In genomic region chr6:36127462-36128016, GRCh38 we compare ENCODE assay signal across 1 cellular context.
TF ChIP-seq lines count a peak whose summit lies in the region.

No MANE protein-coding gene starts in this region.

TF ChIP-seq in SK-N-SH, 30 proteins besides CTCF, POLR2A, EP300 and RAD21 (continued from another document):
- TF ChIP-seq PBX3 (IDR thresholded peaks at IDR 0.05), result peak; percentile 7; the same call in 1 of the 2 replicates
- no peak for TF ChIP-seq MXI1 (IDR thresholded peaks at IDR 0.05; ENCODE audit: low read depth, low read length)
- no peak for TF ChIP-seq GATA2 (CRISPR knock-in tag; IDR thresholded peaks at IDR 0.05)
- TF ChIP-seq IRF3 (IDR thresholded peaks at IDR 0.05; ENCODE audit: low read depth, low read length), result no peak
- 0 out of 2 replicates have a peak, but pooled peaks have one; percentile 47 for TF ChIP-seq GABPA (IDR thresholded peaks at IDR 0.05; ENCODE audit: low read depth)
- TF ChIP-seq TEAD4 (IDR thresholded peaks at IDR 0.05; ENCODE audit: borderline replicate concordance, insufficient read depth), result no peak
- peak; percentile 64; the same call in 1 of the 2 replicates for TF ChIP-seq RXRA (IDR thresholded peaks at IDR 0.05; ENCODE audit: borderline replicate concordance, low read depth)
- TF ChIP-seq RFX5 (IDR thresholded peaks at IDR 0.05; ENCODE audit: low read length), result no peak
- peak; percentile 47; the same call in 1 of the 2 replicates for TF ChIP-seq TCF12 (IDR thresholded peaks at IDR 0.05)
- no peak for TF ChIP-seq SMC3 (IDR thresholded peaks at IDR 0.05; ENCODE audit: low read depth, low read length)
- no peak for TF ChIP-seq EZH2phosphoT487 (IDR thresholded peaks at IDR 0.05; ENCODE audit: borderline replicate concordance, low read depth)
- TF ChIP-seq SIN3A (IDR thresholded peaks at IDR 0.05; ENCODE audit: borderline replicate concordance, low read depth, low read length), result no peak
- TF ChIP-seq FOSL2 (IDR thresholded peaks at IDR 0.05; ENCODE audit: borderline replicate concordance, low read depth), result peak; percentile 83
